8 cellular contexts compared by ENCODE assay signal in the genomic region with DNA sequence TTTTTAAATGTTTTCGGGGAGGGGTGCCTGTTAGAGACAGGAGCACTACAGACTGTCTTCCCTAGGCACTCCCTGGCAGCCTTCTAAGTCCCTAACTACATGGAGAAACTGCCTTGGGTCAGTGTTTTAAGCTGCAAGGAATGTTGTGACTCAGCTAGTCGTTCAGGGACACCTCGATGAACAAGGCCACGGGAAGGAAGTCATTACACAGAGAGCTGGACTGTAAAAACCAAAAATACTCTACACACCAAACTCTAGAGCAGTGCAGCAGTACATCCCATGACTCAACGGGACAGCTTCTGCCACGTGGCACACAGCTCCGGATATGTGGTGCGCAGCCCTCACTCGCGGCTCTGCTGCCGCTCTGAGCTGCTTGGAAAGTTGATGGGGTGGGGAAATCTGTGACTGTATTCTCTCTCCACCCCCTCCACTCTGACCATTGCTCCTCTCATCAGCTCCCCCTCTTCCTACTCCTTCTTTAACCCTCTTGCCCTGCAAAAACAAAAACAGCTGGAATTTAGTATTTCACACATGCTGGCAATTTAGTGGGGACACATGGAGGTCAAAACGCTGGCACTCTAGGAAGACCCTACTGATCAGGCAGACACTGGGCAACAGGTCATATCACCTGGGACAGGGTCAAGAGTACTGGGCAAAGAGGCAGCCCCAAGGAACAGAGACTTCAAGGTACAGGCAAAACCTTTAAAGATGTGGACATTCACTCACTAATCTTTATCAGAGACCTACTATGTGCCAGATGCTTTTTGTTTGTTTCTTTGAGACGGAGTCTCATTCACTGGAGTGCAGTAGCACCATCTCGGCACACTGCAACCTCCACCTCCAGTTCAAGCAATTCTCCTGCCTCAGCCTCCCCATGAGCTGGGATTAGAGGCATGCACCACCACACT. TPM values are rescaled to one million over a fixed set of nuclear protein-coding genes. Genes with fewer than 3 reads are reported as not detected.
DNase-seq lines count a peak whose midpoint lies in the region; ATAC-seq and TF ChIP-seq lines count a peak whose summit lies in the region.

No MANE protein-coding gene starts in this region.

- peaks cover 12% of the 10 kb centered on the region for H3K4me1 Mint-ChIP-seq in activated B cell treated with CpG ODN at 0.5 μM for 24 hours

- no peaks in the 10 kb centered on the region for H3K27me3 Mint-ChIP-seq in activated B cell treated with CpG ODN at 0.5 μM for 24 hours

- WGBS in lung, 2 donors: 21 to 32% methylated on average over 14 of the region's 14 CpGs

- no peaks in the 10 kb centered on the region for H3K27me3 ChIP-seq in lung (ENCODE audit: control insufficient read depth, insufficient read depth)

- CTCF ChIA-PET in activated B cell treated with CpG ODN at 0.5 μM for 24 hours (lab: Charles Lee): interaction anchor here (1.0 to 2.2 kb wide), 4 partner anchors 10 to 194 kb away, joined by 4 to 16 read pairs (median 6); a partner anchor contains a TSS

- intact Hi-C loops in activated B cell treated with CpG ODN at 0.5 μM for 24 hours (cut with micrococcal nuclease): loop anchor here (1.0 kb wide), 1 partner anchor 12 kb away; a partner anchor contains a TSS

- H3K9me3 ChIP-seq in lung (ENCODE audit: control insufficient read depth in 2 of 2, insufficient read depth in 1 of 2, low read length in 1 of 2): no peaks in the 10 kb centered on the region

- H3K9me3 Mint-ChIP-seq in activated B cell treated with CpG ODN at 0.5 μM for 24 hours: no peaks in the 10 kb centered on the region

- H3K27ac Mint-ChIP-seq in activated B cell treated with CpG ODN at 0.5 μM for 24 hours: peak overlapping the region; percentile 59

- peak overlapping the region; percentile 6 for H3K4me3 Mint-ChIP-seq in activated B cell treated with CpG ODN at 0.5 μM for 24 hours

- ATAC-seq in GM18502 (IDR thresholded peaks at IDR 0.05; ENCODE audit: poor library complexity, unreplicated experiment) (peak; percentile 88), HG03520 (IDR thresholded peaks at IDR 0.05; ENCODE audit: unreplicated experiment) (peak; percentile 68), activated B cell treated with CpG ODN at 0.5 μM for 24 hours (ENCODE audit: low read depth) (peak; percentile 100), lung (ENCODE audit: insufficient read depth, low FRiP score) (peak; percentile 84)

- DNase-seq in activated B cell treated with CpG ODN at 0.5 μM for 24 hours (peak; percentile 33), cardiac fibroblast (ENCODE audit: low read depth in 2 of 2) (peak; percentile 93 to 99), lung (ENCODE audit: low spot score) (peak; percentile 67), GM19238 (ENCODE audit: insufficient read length, low spot score) (no peak), NCI-H526 (lab: John Stamatoyannopoulos, UW) (no peak)
- peak; percentile 35 for DNase-seq in stimulated activated CD8-positive, alpha-beta memory T cell treated with anti-CD3 and anti-CD28 coated beads, Interleukin-15, amount 100 ng/mL, for 1 hour (ENCODE audit: low read depth)

- H3K4me3 ChIP-seq in cardiac fibroblast (replicated peaks in 1 of 2; ENCODE audit: low read depth in 2 of 2, low read length in 2 of 2) (no peak overlapping the region), lung (no peak overlapping the region)

- no peaks in the 10 kb centered on the region for H3K36me3 Mint-ChIP-seq in activated B cell treated with CpG ODN at 0.5 μM for 24 hours (ENCODE audit: low read depth)

- POLR2A ChIA-PET in activated B cell treated with CpG ODN at 0.5 μM for 24 hours (lab: Charles Lee): interaction anchor here (0.7 to 1.5 kb wide), 8 partner anchors 12 to 192 kb away, joined by 3 to 6 read pairs (median 3); a partner anchor contains a TSS

- peak overlapping the region; percentile 76 to 78 for H3K27ac ChIP-seq in lung (ENCODE audit: low read depth in 1 of 2, low read length in 1 of 2)

- peaks cover 2 to 7% of the 10 kb centered on the region in 2 donors for H3K4me1 ChIP-seq in lung (ENCODE audit: control insufficient read depth in 2 of 2, insufficient read depth in 2 of 2, low read length in 2 of 2)

- no peaks in the 10 kb centered on the region for H3K36me3 ChIP-seq in lung (ENCODE audit: control insufficient read depth in 2 of 2, insufficient read depth in 2 of 2, low read length in 2 of 2)

- TF ChIP-seq CTCF in activated B cell treated with CpG ODN at 0.5 μM for 24 hours (IDR thresholded peaks at IDR 0.05) (no peak), cardiac fibroblast (IDR thresholded peaks at IDR 0.05; ENCODE audit: low read depth, low read length) (no peak), lung (IDR thresholded peaks at IDR 0.05; ENCODE audit: control extremely low read depth, extremely low read depth) (no peak)

RNA-seq across cellular contexts. Expression of a gene that starts 10.9 kb away (rescaled TPM):
- total RNA-seq in activated B cell treated with CpG ODN at 0.5 μM for 24 hours (0.60 and 0.66 TPM in 2 replicates), lung (10 to 100 TPM in 1 of 2 donors, 1 to 10 TPM in 1; 9.2 to 11.5 TPM)
- polyA plus RNA-seq in lung: 10 to 100 TPM in 1 of 2 donors, 1 to 10 TPM in 1; 5.2 to 16.4 TPM

RNA-seq across cellular contexts. Expression of a gene that starts 12.2 kb away (rescaled TPM):
- total RNA-seq in activated B cell treated with CpG ODN at 0.5 μM for 24 hours (19.5 and 21.2 TPM in 2 replicates), lung (10 to 100 TPM; 23.3 to 48.2 TPM)
- 10 to 100 TPM in 1 of 2 donors, 1 to 10 TPM in 1; 8.3 to 12.7 TPM for polyA plus RNA-seq in lung

RNA-seq across cellular contexts. Expression of a gene that starts 36.9 kb away (rescaled TPM):
- total RNA-seq in activated B cell treated with CpG ODN at 0.5 μM for 24 hours: not detected in 2 replicates
- total RNA-seq in lung: 1 to 10 TPM in 1 of 2 donors, under 1 TPM in 1; 0.06 to 1.7 TPM
- polyA plus RNA-seq in lung: under 1 TPM; 0.12 to 0.46 TPM

Comparison
In these comparisons a context has a peak if more than half of its experiments do, and no peak if none do; other contexts are left out.
1. DNase-seq: peak in activated B cell treated with CpG ODN at 0.5 μM for 24 hours (single experiment), cardiac fibroblast (2 of 2), lung (single experiment) and stimulated activated CD8-positive, alpha-beta memory T cell treated with anti-CD3 and anti-CD28 coated beads, Interleukin-15, amount 100 ng/mL, for 1 hour (single experiment); none in GM19238 (single experiment) and NCI-H526 (0 of 2).
2. Peak in every context shown above with its lines, with median percentiles within 50 percentile points of each other: ATAC-seq.